In genomic region chr5:19048750-19049149, GRCh38 we compare ENCODE assay signal across 20 cellular contexts.
"Had no signal": no experiment of that assay in that cellular context is flagged by ENCODE, and none has a peak within 500 bp of the region (broad histone marks: within the 10 kb centered on the region; RNA-seq: fewer than 3 reads in every experiment).

No MANE protein-coding gene starts in this region.

- H3K36me3 ChIP-seq: SJSA1 had no signal

- H3K27ac ChIP-seq: SJSA1 had no signal

- H3K9ac ChIP-seq: SK-N-SH had no signal

- H3K4me1 ChIP-seq: SJSA1 had no signal

- H3K4me3 ChIP-seq: SJSA1 had no signal

- H3K9me3 ChIP-seq: SJSA1, SK-N-SH had no signal

- H3K4me2 ChIP-seq: SK-N-SH had no signal

- H3K9me2 ChIP-seq: SK-N-SH had no signal

- H3K27me3 ChIP-seq: SJSA1 had no signal

- DNase-seq: KBM-7, MV-4-11, NCI-H1048, NCI-H1105, NCI-H1417, NCI-H1436 treated with DMSO at 0.1 percent for 48 hours, NCI-H1694, NCI-H187 treated with DMSO at 0.1 percent for 48 hours, NCI-H2029 treated with DMSO at 0.1 percent for 48 hours, NCI-H2171 treated with DMSO at 0.1 percent for 48 hours, NCI-H345, NCI-H446 treated with DMSO at 0.1 percent for 48 hours, NCI-H510A treated with DMSO at 0.1 percent for 48 hours, NCI-H526, NCI-H774, Right ventricle myocardium superior, RPMI8226, SIG-M5, SK-N-SH had no signal
